Comparison of ENCODE assay signal across 8 cellular contexts in genomic region chr19:47107201-47107952, GRCh38. TPM values are rescaled to one million over a fixed set of nuclear protein-coding genes. Genes with fewer than 3 reads are reported as not detected.
A peak's percentile ranks its signal among the peaks of the same experiment; 100 is the strongest.
DNase-seq lines count a peak whose midpoint lies in the region; ATAC-seq, FAIRE-seq and TF ChIP-seq lines count a peak whose summit lies in the region.

No MANE protein-coding gene starts in this region.

- no TSS peak for BruUV-seq in PC-3 (replicated peaks; lab: Mats Ljungman, UMichigan)

- DNase-seq in PC-3 = peak; percentile 78
- peak; percentile 19 for DNase-seq in astrocyte (ENCODE audit: low read depth)
- no peak for DNase-seq in right lobe of liver

- intact Hi-C loops in PC-3 (cut with micrococcal nuclease) = no loop called here
- intact Hi-C loops in right lobe of liver (cut with DNase I) = no loop called here

- H3K9me2 ChIP-seq in PC-3 (replicated peaks; ENCODE audit: low read length) = no peaks in the 10 kb centered on the region

- H3K36me3 Mint-ChIP-seq in astrocyte (ENCODE audit: low read depth, unreplicated experiment) = peaks cover 4% of the 10 kb centered on the region

- H3K9me3 ChIP-seq in BLaER1 treated with 17β-estradiol and CSF1 and Interleukin-3, amounts not matched to agents 10 nM and 100 nM (replicated peaks in 1 of 11) = no peaks in the 10 kb centered on the region
- H3K9me3 ChIP-seq in PC-3 (ENCODE audit: low read length) = no peaks in the 10 kb centered on the region
- no peaks in the 10 kb centered on the region for H3K9me3 ChIP-seq in astrocyte (ENCODE audit: insufficient read depth, low read depth, low read length)
- H3K9me3 ChIP-seq in right lobe of liver = no peaks in the 10 kb centered on the region
- no peaks in the 10 kb centered on the region for H3K9me3 ChIP-seq in thymus (ENCODE audit: control insufficient read depth)

- H3K4me1 Mint-ChIP-seq in astrocyte (ENCODE audit: low read depth, unreplicated experiment) = peaks cover 43% of the 10 kb centered on the region

- peaks cover 17 to 59% (median 36%) of the 10 kb centered on the region in 11 experiments; a peak in 21 of 22 replicates for H3K36me3 ChIP-seq in BLaER1 treated with 17β-estradiol and CSF1 and Interleukin-3, amounts not matched to agents 10 nM and 100 nM
- H3K36me3 ChIP-seq in PC-3 (ENCODE audit: low read depth, low read length) (no peaks in the 10 kb centered on the region; the same call in 1 of the 2 replicates), astrocyte (ENCODE audit: insufficient read depth, low read length) (no peaks in the 10 kb centered on the region), right lobe of liver (no peaks in the 10 kb centered on the region), thymus (ENCODE audit: control insufficient read depth, insufficient read depth) (peaks cover 29% of the 10 kb centered on the region)

- H3K9me3 Mint-ChIP-seq in astrocyte (ENCODE audit: unreplicated experiment) = no peaks in the 10 kb centered on the region

- H3K27me3 ChIP-seq in BLaER1 treated with 17β-estradiol and CSF1 and Interleukin-3, amounts not matched to agents 10 nM and 100 nM = no peaks in the 10 kb centered on the region
- H3K27me3 ChIP-seq in PC-3 (ENCODE audit: low read length) (no peaks in the 10 kb centered on the region), astrocyte (ENCODE audit: insufficient read depth, low read length) (no peaks in the 10 kb centered on the region), right lobe of liver (no peaks in the 10 kb centered on the region), thymus (ENCODE audit: control insufficient read depth, insufficient read depth) (no peaks in the 10 kb centered on the region)

- TF ChIP-seq CTCF in PC-3 (conservative IDR thresholded peaks at IDR 0.05; ENCODE audit: low read depth, low read length) = no peak
- no peak for TF ChIP-seq CTCF in astrocyte (IDR thresholded peaks at IDR 0.05; ENCODE audit: insufficient read depth, low read depth, low read length)
- TF ChIP-seq CTCF in right lobe of liver (IDR thresholded peaks at IDR 0.05) = no peak

- WGBS in right lobe of liver (ENCODE audit: insufficient coverage, low coverage, low lambda C conversion rate, missing lambda C conversion rate) = 28% methylated on average over 9 of the region's 9 CpGs
- 45% methylated on average over 9 of the region's 9 CpGs for WGBS in thymus

- POLR2A ChIA-PET in PC-3 (lab: Charles Lee; ENCODE audit: unreplicated experiment) = no interaction called here

- no peaks in the 10 kb centered on the region for H3K27me3 Mint-ChIP-seq in astrocyte (ENCODE audit: low read depth, unreplicated experiment)

- ATAC-seq in PC-3 (peak; percentile 44), right lobe of liver (peak; percentile 9 to 76 (median 31)), GM21360 (IDR thresholded peaks at IDR 0.05; ENCODE audit: unreplicated experiment) (no peak), HG03439 (IDR thresholded peaks at IDR 0.05; ENCODE audit: unreplicated experiment) (no peak), GM19035 (IDR thresholded peaks at IDR 0.05; ENCODE audit: unreplicated experiment) (no peak)

- peaks cover 0 to 57% (median 46%) of the 10 kb centered on the region in 11 experiments; a peak in 18 of 22 replicates for H4K20me1 ChIP-seq in BLaER1 treated with 17β-estradiol and CSF1 and Interleukin-3, amounts not matched to agents 10 nM and 100 nM
- H4K20me1 ChIP-seq in PC-3 (ENCODE audit: low read length) (no peaks in the 10 kb centered on the region), astrocyte (ENCODE audit: insufficient read depth, low read length) (peaks cover 52% of the 10 kb centered on the region)

- H3K4me2 ChIP-seq in BLaER1 treated with 17β-estradiol and CSF1 and Interleukin-3, amounts not matched to agents 10 nM and 100 nM = peak overlapping the region; percentile 60 to 94 (median 90)
- H3K4me2 ChIP-seq in PC-3 (ENCODE audit: low read length) (peak overlapping the region; percentile 85), astrocyte (ENCODE audit: low read length) (peak overlapping the region; percentile 98)

- H3K27ac Mint-ChIP-seq in astrocyte (ENCODE audit: unreplicated experiment) = peak overlapping the region; percentile 37

- H3K4me3 ChIP-seq in BLaER1 treated with 17β-estradiol and CSF1 and Interleukin-3, amounts not matched to agents 10 nM and 100 nM = no peak overlapping the region; a peak in 2 of 20 replicates
- peak overlapping the region; percentile 93 for H3K4me3 ChIP-seq in PC-3 (ENCODE audit: low read length)
- peak overlapping the region; percentile 21 for H3K4me3 ChIP-seq in astrocyte (ENCODE audit: insufficient read depth, low read depth, low read length)
- H3K4me3 ChIP-seq in right lobe of liver = no peak overlapping the region
- H3K4me3 ChIP-seq in thymus (ENCODE audit: low read length) = no peak overlapping the region

- peak overlapping the region; percentile 25 to 100 (median 100); a peak in 20 of 22 replicates for H3K27ac ChIP-seq in BLaER1 treated with 17β-estradiol and CSF1 and Interleukin-3, amounts not matched to agents 10 nM and 100 nM
- peak overlapping the region; percentile 99 for H3K27ac ChIP-seq in PC-3 (ENCODE audit: low read length)
- peak overlapping the region; percentile 61 for H3K27ac ChIP-seq in astrocyte (ENCODE audit: low read depth, low read length)
- H3K27ac ChIP-seq in right lobe of liver = peak overlapping the region; percentile 2 to 63 (median 21)
- H3K27ac ChIP-seq in thymus (ENCODE audit: low read depth) = peak overlapping the region; percentile 74

- H3K9ac ChIP-seq in BLaER1 treated with 17β-estradiol and CSF1 and Interleukin-3, amounts not matched to agents 10 nM and 100 nM = peak overlapping the region; percentile 15 to 100 (median 98); a peak in 17 of 22 replicates
- H3K9ac ChIP-seq in PC-3 (ENCODE audit: low read length) (peak overlapping the region; percentile 100; the same call in 1 of the 2 replicates), astrocyte (ENCODE audit: low read length) (peak overlapping the region; percentile 60)

- no peak for FAIRE-seq in astrocyte (lab: Jason Lieb, UNC)

- H3K79me2 ChIP-seq in PC-3 (ENCODE audit: low read length) (peaks cover 94% of the 10 kb centered on the region), astrocyte (ENCODE audit: insufficient read depth, low read length) (peaks cover 91% of the 10 kb centered on the region)

- H3K4me1 ChIP-seq in BLaER1 treated with 17β-estradiol and CSF1 and Interleukin-3, amounts not matched to agents 10 nM and 100 nM = peaks cover 39 to 62% (median 53%) of the 10 kb centered on the region in 10 experiments
- H3K4me1 ChIP-seq in PC-3 (ENCODE audit: insufficient read depth, low read length) = peaks cover 40% of the 10 kb centered on the region
- peaks cover 44% of the 10 kb centered on the region for H3K4me1 ChIP-seq in astrocyte (ENCODE audit: insufficient read depth, low read length)
- peaks cover 0 to 49% (median 10%) of the 10 kb centered on the region in 4 donors for H3K4me1 ChIP-seq in right lobe of liver
- peaks cover 19% of the 10 kb centered on the region for H3K4me1 ChIP-seq in thymus (ENCODE audit: control insufficient read depth, insufficient read depth, low read length)

- peak overlapping the region; percentile 28 for H3K4me3 Mint-ChIP-seq in astrocyte (ENCODE audit: unreplicated experiment)

- H3F3A ChIP-seq in PC-3 (ENCODE audit: low read length, unreplicated experiment) = peaks cover 10% of the 10 kb centered on the region

- H2AFZ ChIP-seq in PC-3 (ENCODE audit: low read length) (no peak overlapping the region), astrocyte (ENCODE audit: low read depth, low read length) (no peak overlapping the region)

- TF ChIP-seq POLR2A in right lobe of liver (IDR thresholded peaks at IDR 0.05) = peak; percentile 35

- CTCF ChIA-PET in PC-3 (lab: Charles Lee) = interaction anchor here (0.6 to 0.8 kb wide), 2 partner anchors 28 to 49 kb away, joined by 3 to 4 read pairs; no protein-coding TSS in a partner anchor

RNA-seq across cellular contexts. Expression of gene ZC3H4, which starts 6.2 kb away (rescaled TPM):
- 13.4 and 20.0 TPM in 2 replicates for total RNA-seq in PC-3 (2014; rRNA removed)
- 36.6 and 42.3 TPM in 2 replicates for total RNA-seq in astrocyte
- 10 to 100 TPM in 4 of 6 experiments, 1 to 10 TPM in 2; 8.3 to 19.1 (median 15.1) TPM for total RNA-seq in right lobe of liver
- 14.3 TPM for polyA plus RNA-seq in thymus

RNA-seq across cellular contexts. Expression of gene SAE1, which starts 23.3 kb away (rescaled TPM):
- total RNA-seq in PC-3 (2014; rRNA removed) (99.7 and 134 TPM in 2 replicates), astrocyte (107 and 133 TPM in 2 replicates), right lobe of liver (10 to 100 TPM; 18.8 to 33.2 (median 26.7) TPM)
- 40.5 TPM for polyA plus RNA-seq in thymus

RNA-seq across cellular contexts. Expression of gene TMEM160, which starts 59.0 kb away (rescaled TPM):
- total RNA-seq in PC-3 (2014; rRNA removed) = 121 and 125 TPM in 2 replicates
- total RNA-seq in astrocyte = 36.5 and 39.9 TPM in 2 replicates
- total RNA-seq in right lobe of liver = 10 to 100 TPM; 12.3 to 37.0 (median 17.2) TPM
- polyA plus RNA-seq in thymus = 5.0 TPM

Comparison
In these comparisons a context has a peak if more than half of its experiments do, and no peak if none do; other contexts are left out.
1. H3K27ac ChIP-seq: peak in every context shown above with its lines; median percentile 100 in BLaER1 treated with 17β-estradiol and CSF1 and Interleukin-3, amounts not matched to agents 10 nM and 100 nM; 99 in PC-3; 74 in thymus; 61 in astrocyte; 21 in right lobe of liver.
2. H3K4me3 ChIP-seq: peak in PC-3 (single experiment) and astrocyte (single experiment); none in BLaER1 treated with 17β-estradiol and CSF1 and Interleukin-3, amounts not matched to agents 10 nM and 100 nM (0 of 10), right lobe of liver (0 of 3) and thymus (single experiment).
3. ATAC-seq: peak in PC-3 (single experiment) and right lobe of liver (4 of 4); none in GM21360 (single experiment), HG03439 (single experiment) and GM19035 (single experiment).
4. DNase-seq: peak in PC-3 (single experiment) and astrocyte (single experiment); none in right lobe of liver (0 of 3).
5. Peak in every context shown above with its lines, with median percentiles within 50 percentile points of each other: H3K4me2 ChIP-seq and H3K9ac ChIP-seq.